28 cellular contexts compared by ENCODE assay signal in the genomic region with DNA sequence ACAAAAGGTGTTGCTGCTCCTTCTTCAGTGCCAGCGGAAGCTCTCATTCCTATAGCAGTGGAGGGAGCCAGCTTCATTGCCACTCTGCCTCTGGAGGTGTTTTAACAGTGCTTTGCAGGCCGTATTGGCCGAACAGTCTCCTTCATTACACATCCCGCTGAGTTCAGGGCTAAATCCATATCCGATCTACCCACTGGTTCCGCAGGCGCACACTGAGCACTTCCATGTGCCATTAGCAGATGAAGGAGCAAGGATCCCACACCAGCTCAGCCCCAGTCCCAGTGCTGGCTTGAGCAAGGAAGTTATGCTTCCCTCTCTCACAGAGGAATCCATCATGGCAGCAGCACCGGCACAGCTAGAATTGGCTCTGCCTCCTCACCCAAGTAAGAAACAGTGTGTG.
"Had no signal": no experiment of that assay in that cellular context is flagged by ENCODE, and none has a peak within 500 bp of the region (broad histone marks: within the 10 kb centered on the region; RNA-seq: fewer than 3 reads in every experiment).

No MANE protein-coding gene starts in this region.

- H3K36me3 Mint-ChIP-seq: activated CD8-positive, alpha-beta memory T cell treated with anti-CD3 and anti-CD28 coated beads, Interleukin-2, amount 10 ng/mL, durations not matched to agents 7 days and 5 days; activated naive CD4-positive, alpha-beta T cell treated with anti-CD3 and anti-CD28 coated beads, Interleukin-2, amount 50 U/mL, for 24 hours; activated naive CD8-positive, alpha-beta T cell treated with anti-CD3 and anti-CD28 coated beads for 36 hours had no signal

- H3K9me3 ChIP-seq: adrenal gland, body of pancreas, gastroesophageal sphincter had no signal

- H3K27ac ChIP-seq: adrenal gland, body of pancreas, esophagus squamous epithelium, gastroesophageal sphincter had no signal

- H3K27ac Mint-ChIP-seq: activated CD4-positive, alpha-beta T cell treated with anti-CD3 and anti-CD28 coated beads for 36 hours; activated CD4-positive, alpha-beta T cell treated with anti-CD3 and anti-CD28 coated beads, Interleukin-2, amount 10 ng/mL, durations not matched to agents 7 days and 5 days; activated CD8-positive, alpha-beta memory T cell treated with anti-CD3 and anti-CD28 coated beads, Interleukin-2, amount 10 ng/mL, durations not matched to agents 7 days and 5 days; activated CD8-positive, alpha-beta T cell treated with anti-CD3 and anti-CD28 coated beads, Interleukin-2, amount 10 ng/mL, durations not matched to agents 7 days and 5 days; activated naive CD4-positive, alpha-beta T cell treated with anti-CD3 and anti-CD28 coated beads for 36 hours; activated naive CD4-positive, alpha-beta T cell treated with anti-CD3 and anti-CD28 coated beads, Interleukin-2, amount 50 U/mL, for 24 hours; activated naive CD8-positive, alpha-beta T cell treated with anti-CD3 and anti-CD28 coated beads for 36 hours; activated naive CD8-positive, alpha-beta T cell treated with anti-CD3 and anti-CD28 coated beads, Interleukin-2, amount 50 U/mL, for 24 hours; activated T-helper 1 cell treated with anti-CD3 and anti-CD28 coated beads, Interleukin-12 subunit alpha, Interleukin-12 subunit beta, Interleukin-2, Interleukin-4 antibody, amounts not matched to agents 30 ng/mL and 10 ng/mL and 1 ng/mL, durations not matched to agents 14 hours and 24 hours and 36 hours; activated T-helper 2 cell treated with anti-CD3 and anti-CD28 coated beads, Interferon-gamma antibody, Interleukin-2, Interleukin-4, amounts not matched to agents 10 μg/mL and 5 μg/mL and 100 μg/mL, durations not matched to agents 14 hours and 24 hours and 36 hours had no signal

- ATAC-seq: activated CD4-positive, alpha-beta T cell treated with anti-CD3 and anti-CD28 coated beads for 36 hours; activated CD8-positive, alpha-beta memory T cell treated with anti-CD3 and anti-CD28 coated beads, Interleukin-2, amount 10 ng/mL, durations not matched to agents 7 days and 5 days; activated CD8-positive, alpha-beta T cell treated with anti-CD3 and anti-CD28 coated beads, Interleukin-2, amount 10 ng/mL, durations not matched to agents 7 days and 5 days; activated naive CD8-positive, alpha-beta T cell treated with anti-CD3 and anti-CD28 coated beads, Interleukin-2, amount 50 U/mL, for 24 hours; body of pancreas; gastroesophageal sphincter had no signal

- H3K4me3 Mint-ChIP-seq: activated CD4-positive, alpha-beta T cell treated with anti-CD3 and anti-CD28 coated beads for 36 hours; activated CD4-positive, alpha-beta T cell treated with anti-CD3 and anti-CD28 coated beads, Interleukin-2, amount 10 ng/mL, durations not matched to agents 7 days and 5 days; activated CD8-positive, alpha-beta memory T cell treated with anti-CD3 and anti-CD28 coated beads, Interleukin-2, amount 10 ng/mL, durations not matched to agents 7 days and 5 days; activated CD8-positive, alpha-beta T cell treated with anti-CD3 and anti-CD28 coated beads, Interleukin-2, amount 10 ng/mL, durations not matched to agents 7 days and 5 days; activated naive CD4-positive, alpha-beta T cell treated with anti-CD3 and anti-CD28 coated beads for 36 hours; activated naive CD4-positive, alpha-beta T cell treated with anti-CD3 and anti-CD28 coated beads, Interleukin-2, amount 50 U/mL, for 24 hours; activated naive CD8-positive, alpha-beta T cell treated with anti-CD3 and anti-CD28 coated beads for 36 hours; activated naive CD8-positive, alpha-beta T cell treated with anti-CD3 and anti-CD28 coated beads, Interleukin-2, amount 50 U/mL, for 24 hours; activated T-helper 1 cell treated with anti-CD3 and anti-CD28 coated beads, Interleukin-12 subunit alpha, Interleukin-12 subunit beta, Interleukin-2, Interleukin-4 antibody, amounts not matched to agents 30 ng/mL and 10 ng/mL and 1 ng/mL, durations not matched to agents 14 hours and 24 hours and 36 hours had no signal

- H3K9me3 Mint-ChIP-seq: activated naive CD8-positive, alpha-beta T cell treated with anti-CD3 and anti-CD28 coated beads for 36 hours had no signal

- H3K4me1 ChIP-seq: adrenal gland, body of pancreas, esophagus squamous epithelium, gastroesophageal sphincter had no signal

- H3K27me3 Mint-ChIP-seq: activated CD4-positive, alpha-beta T cell treated with anti-CD3 and anti-CD28 coated beads for 36 hours; activated CD4-positive, alpha-beta T cell treated with anti-CD3 and anti-CD28 coated beads, Interleukin-2, amount 10 ng/mL, durations not matched to agents 7 days and 5 days; activated CD8-positive, alpha-beta memory T cell treated with anti-CD3 and anti-CD28 coated beads, Interleukin-2, amount 10 ng/mL, durations not matched to agents 7 days and 5 days; activated naive CD4-positive, alpha-beta T cell treated with anti-CD3 and anti-CD28 coated beads, Interleukin-2, amount 50 U/mL, for 24 hours; activated naive CD8-positive, alpha-beta T cell treated with anti-CD3 and anti-CD28 coated beads for 36 hours; activated naive CD8-positive, alpha-beta T cell treated with anti-CD3 and anti-CD28 coated beads, Interleukin-2, amount 50 U/mL, for 24 hours had no signal

- DNase-seq: activated CD4-positive, alpha-beta T cell treated with anti-CD3 and anti-CD28 coated beads for 36 hours; activated CD4-positive, alpha-beta T cell treated with anti-CD3 and anti-CD28 coated beads, Interleukin-2, amount 10 ng/mL, durations not matched to agents 7 days and 5 days; activated CD4-positive, alpha-beta T cell treated with anti-CD3 and anti-CD28 coated beads, Interleukin-2, amount 50 U/mL, for 48 hours; activated CD4-positive, CD25-positive, alpha-beta regulatory T cell; activated CD4-positive, CD25-positive, alpha-beta regulatory T cell treated with anti-CD3 and anti-CD28 coated beads, Interleukin-2, amount 50 U/mL, for 72 hours; activated CD8-positive, alpha-beta memory T cell treated with anti-CD3 and anti-CD28 coated beads, Interleukin-2, amount 10 ng/mL, durations not matched to agents 7 days and 5 days; activated CD8-positive, alpha-beta memory T cell treated with anti-CD3 and anti-CD28 coated beads, Interleukin-2, amount 50 U/mL, for 4 hours; activated CD8-positive, alpha-beta T cell treated with anti-CD3 and anti-CD28 coated beads, Interleukin-2, amount 10 ng/mL, durations not matched to agents 7 days and 5 days; activated effector memory CD4-positive, alpha-beta T cell treated with anti-CD3 and anti-CD28 coated beads, Interleukin-2, amount 50 U/mL, for 16 hours; activated naive CD4-positive, alpha-beta T cell treated with anti-CD3 and anti-CD28 coated beads for 36 hours; activated naive CD8-positive, alpha-beta T cell treated with anti-CD3 and anti-CD28 coated beads for 36 hours; activated naive CD8-positive, alpha-beta T cell treated with anti-CD3 and anti-CD28 coated beads, Interleukin-2, amount 50 U/mL, for 24 hours; activated T-cell treated with anti-CD3 and anti-CD28 coated beads, Interleukin-2, amount 50 U/mL, for 1 hour; activated T-cell treated with anti-CD3 and anti-CD28 coated beads, Interleukin-2, amount 50 U/mL, for 48 hours; adrenal gland; amygdala; aorta; body of pancreas; caudate nucleus; effector memory CD4-positive, alpha-beta T cell; erythroblast; esophagus squamous epithelium; foreskin melanocyte; T-helper 2 cell had no signal

- H3K27me3 ChIP-seq: adrenal gland, body of pancreas, esophagus squamous epithelium had no signal

- H3K36me3 ChIP-seq: adrenal gland, esophagus squamous epithelium, gastroesophageal sphincter had no signal

- H3K4me3 ChIP-seq: adrenal gland, body of pancreas, esophagus squamous epithelium, gastroesophageal sphincter had no signal

- H3K4me1 Mint-ChIP-seq: activated CD4-positive, alpha-beta T cell treated with anti-CD3 and anti-CD28 coated beads for 36 hours; activated CD4-positive, alpha-beta T cell treated with anti-CD3 and anti-CD28 coated beads, Interleukin-2, amount 10 ng/mL, durations not matched to agents 7 days and 5 days; activated CD8-positive, alpha-beta memory T cell treated with anti-CD3 and anti-CD28 coated beads, Interleukin-2, amount 10 ng/mL, durations not matched to agents 7 days and 5 days; activated naive CD4-positive, alpha-beta T cell treated with anti-CD3 and anti-CD28 coated beads, Interleukin-2, amount 50 U/mL, for 24 hours; activated naive CD8-positive, alpha-beta T cell treated with anti-CD3 and anti-CD28 coated beads for 36 hours; activated naive CD8-positive, alpha-beta T cell treated with anti-CD3 and anti-CD28 coated beads, Interleukin-2, amount 50 U/mL, for 24 hours had no signal
